Comparison of ENCODE assay signal across 10 cellular contexts in the genomic region with DNA sequence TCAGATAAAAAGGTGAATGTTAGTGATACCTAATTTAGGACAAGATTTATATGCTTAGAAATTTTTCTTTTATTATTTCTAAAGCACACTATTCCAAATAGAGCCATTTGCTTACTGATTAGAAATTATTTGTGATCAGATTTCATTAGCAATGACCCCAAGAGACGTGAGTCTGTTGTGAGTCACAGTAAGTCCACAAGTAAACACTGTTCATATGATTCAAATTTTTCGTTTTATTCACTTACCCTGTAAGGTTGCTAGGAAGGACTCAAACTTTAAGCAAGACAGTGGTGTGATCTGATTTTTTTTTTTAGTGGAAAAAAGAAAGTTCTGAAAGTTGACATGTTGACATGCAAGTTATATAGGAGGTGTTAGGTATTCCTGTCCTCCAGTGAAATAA. TPM values are rescaled to one million over a fixed set of nuclear protein-coding genes. Genes with fewer than 3 reads are reported as not detected.
DNase-seq lines count a peak whose midpoint lies in the region; ATAC-seq, FAIRE-seq and TF ChIP-seq lines count a peak whose summit lies in the region.
"Had no signal": no experiment of that assay in that cellular context is flagged by ENCODE, and none has a peak within 500 bp of the region (broad histone marks: within the 10 kb centered on the region; RNA-seq: fewer than 3 reads in every experiment).

No MANE protein-coding gene starts in this region.

- POLR2A ChIA-PET in K562 (lab: Yijun Ruan, JAX) = interaction anchor here (0.8 to 1.9 kb wide), 8 partner anchors 10 to 40 kb away, joined by 3 to 17 read pairs (median 6); no protein-coding TSS in a partner anchor

- no peak for TF ChIP-seq RAD21 in K562 (CRISPR knock-in tag; conservative IDR thresholded peaks at IDR 0.05 in 1 of 2, IDR thresholded peaks at IDR 0.05 in 1 of 2)

- no peaks in the 10 kb centered on the region for H3K36me3 ChIP-seq in K562 (ENCODE audit: control insufficient read depth, insufficient read depth, low read length)

- no peak for TF ChIP-seq EP300 in K562 (IDR thresholded peaks at IDR 0.05; ENCODE audit: low read length)

- peak; percentile 60 for DNase-seq in HPDE6-E6E7 (ENCODE audit: extremely low spot score)
- no peak for DNase-seq in K562 (ENCODE audit: extremely low read depth in 1 of 4, low spot score in 3 of 4)
- peak; percentile 74 for DNase-seq in iris pigment epithelial cell (ENCODE audit: low read depth)
- DNase-seq in stromal cell of bone marrow (ENCODE audit: low read depth) = peak; percentile 62
- DNase-seq in cerebellar nuclear complex (lab: John Stamatoyannopoulos, UW) = no peak
- no peak for DNase-seq in NCI-H1930 (lab: John Stamatoyannopoulos, UW)
- no peak for DNase-seq in activated naive CD4-positive, alpha-beta T cell treated with Interleukin-2 at 50 U/mL for 16 hours
- DNase-seq in DMS153 (lab: John Stamatoyannopoulos, UW) = no peak
- DNase-seq: nucleus accumbens had no signal

- TF ChIP-seq CTCF in K562 (IDR thresholded peaks at IDR 0.05 in 2 of 3, conservative IDR thresholded peaks at IDR 0.05 in 1 of 3; ENCODE audit: insufficient read depth in 2 of 3, low read depth in 1 of 3, low read length in 3 of 3) = no peak

- no peak overlapping the region for H3K27ac ChIP-seq in K562 (ENCODE audit: extremely low read depth, low read depth, low read length)

- in situ Hi-C loops in K562 (cut with MboI) = no loop called here

- H3K27me3 ChIP-seq in K562 (ENCODE audit: control insufficient read depth in 2 of 2, insufficient read depth in 2 of 2, low read length in 2 of 2) = no peaks in the 10 kb centered on the region

- CTCF ChIA-PET in K562 (lab: Yijun Ruan, JAX; ENCODE audit: low intra/inter-chr PET ratio) = no interaction called here

- peaks cover 0 to 2% of the 10 kb centered on the region in 2 experiments; a peak in 1 of 5 replicates for H3K4me1 ChIP-seq in K562 (replicated peaks in 1 of 2; ENCODE audit: control insufficient read depth in 2 of 2, insufficient read depth in 2 of 2, low read length in 2 of 2)

- no peaks in the 10 kb centered on the region for H3K9me1 ChIP-seq in K562 (ENCODE audit: control insufficient read depth, insufficient read depth, low read length)

- no peak for TF ChIP-seq POLR2A in K562 (conservative IDR thresholded peaks at IDR 0.05)

- no peak for FAIRE-seq in K562 (lab: Jason Lieb, UNC)

- peak overlapping the region; percentile 97 for H2AFZ ChIP-seq in K562 (ENCODE audit: low read depth, low read length)

- 14% methylated on average over 2 of the region's 2 CpGs for WGBS in K562 (ENCODE audit: insufficient coverage, low coverage, missing lambda C conversion rate)

- peaks cover 4% of the 10 kb centered on the region; the same call in 1 of the 3 replicates for H3K79me2 ChIP-seq in K562 (ENCODE audit: control insufficient read depth, insufficient read depth, low read length)

- no peaks in the 10 kb centered on the region for H3K9me3 ChIP-seq in K562 (replicated peaks; ENCODE audit: control insufficient read depth, insufficient read depth, low read depth, low read length)

- intact Hi-C loops in K562 (cut with micrococcal nuclease) = no loop called here

- ATAC-seq in K562 = peak; percentile 15
- ATAC-seq: SK-N-SH treated with all-trans-retinoic acid at 6 μM for 48 hours had no signal

- peak overlapping the region; percentile 80 for H3K4me2 ChIP-seq in K562 (ENCODE audit: insufficient read depth, low read length)

- peak overlapping the region; percentile 45; the same call in 1 of the 2 replicates for H3K4me3 ChIP-seq in K562

- BruUV-seq in K562 (replicated peaks; lab: Mats Ljungman, UMichigan) = no TSS peak

- no peaks in the 10 kb centered on the region for H4K20me1 ChIP-seq in K562 (replicated peaks; ENCODE audit: control insufficient read depth, insufficient read depth, low read length)

- H3K9ac ChIP-seq in K562 (ENCODE audit: insufficient read depth in 1 of 2, low read depth in 2 of 2, low read length in 2 of 2) = peak overlapping the region in 1 of 2 experiments; percentile 88; a peak in 2 of 4 replicates

TF ChIP-seq in K562, 482 proteins besides CTCF, POLR2A, EP300 and RAD21 (continues in another document):
- TF ChIP-seq, protein P1, sequence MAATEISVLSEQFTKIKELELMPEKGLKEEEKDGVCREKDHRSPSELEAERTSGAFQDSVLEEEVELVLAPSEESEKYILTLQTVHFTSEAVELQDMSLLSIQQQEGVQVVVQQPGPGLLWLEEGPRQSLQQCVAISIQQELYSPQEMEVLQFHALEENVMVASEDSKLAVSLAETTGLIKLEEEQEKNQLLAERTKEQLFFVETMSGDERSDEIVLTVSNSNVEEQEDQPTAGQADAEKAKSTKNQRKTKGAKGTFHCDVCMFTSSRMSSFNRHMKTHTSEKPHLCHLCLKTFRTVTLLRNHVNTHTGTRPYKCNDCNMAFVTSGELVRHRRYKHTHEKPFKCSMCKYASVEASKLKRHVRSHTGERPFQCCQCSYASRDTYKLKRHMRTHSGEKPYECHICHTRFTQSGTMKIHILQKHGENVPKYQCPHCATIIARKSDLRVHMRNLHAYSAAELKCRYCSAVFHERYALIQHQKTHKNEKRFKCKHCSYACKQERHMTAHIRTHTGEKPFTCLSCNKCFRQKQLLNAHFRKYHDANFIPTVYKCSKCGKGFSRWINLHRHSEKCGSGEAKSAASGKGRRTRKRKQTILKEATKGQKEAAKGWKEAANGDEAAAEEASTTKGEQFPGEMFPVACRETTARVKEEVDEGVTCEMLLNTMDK (IDR thresholded peaks at IDR 0.05; ENCODE audit: borderline replicate concordance, insufficient read depth, low read depth, low read length, poor library complexity, severe bottlenecking) = no peak
- TF ChIP-seq SLC30A9 (CRISPR knock-in tag; IDR thresholded peaks at IDR 0.05) = no peak
- no peak for TF ChIP-seq ZC3H8 (IDR thresholded peaks at IDR 0.05)

RNA-seq across cellular contexts. Expression of a gene that starts 1.2 kb away (rescaled TPM):
- 3.9 and 8.2 TPM in 2 replicates for total RNA-seq in K562 (2011; cell fraction: chromatin; rRNA removed; ENCODE audit: low replicate concordance)
- total RNA-seq in K562 (2011; cell fraction: nucleolus; rRNA removed) = 3.3 and 3.8 TPM in 2 replicates
- total RNA-seq in K562 (2011; cell fraction: nucleoplasm; rRNA removed) = 4.4 and 4.8 TPM in 2 replicates
- 3.5 and 3.9 TPM in 2 replicates for total RNA-seq in K562 (2014; rRNA removed)
- 7.3 and 9.0 TPM in 2 replicates for total RNA-seq in K562 (2014; rRNA removed; fragmentation: Illumina TruSeq; extraction: Trizol)
- total RNA-seq in K562 (2015; rRNA removed; fragmentation: Illumina TruSeq; extraction: Trizol) = 6.0 and 6.3 TPM in 2 replicates
- 5.2 and 5.9 TPM in 2 replicates for total RNA-seq in K562 (2021)
- 3.5 and 7.4 TPM in 2 replicates for polyA plus RNA-seq in K562 (2011; rRNA removed)
- 2.6 and 3.0 TPM in 2 replicates for polyA plus RNA-seq in K562 (2011; cell fraction: cytosol; rRNA removed)
- polyA plus RNA-seq in K562 (2011; cell fraction: nucleus; rRNA removed) = 1.1 and 1.6 TPM in 2 replicates
- 3.7 and 5.6 TPM in 2 replicates for polyA plus RNA-seq in K562 (2012)
- polyA plus RNA-seq in K562 (2014; fragmentation: Illumina TruSeq; extraction: Trizol) = 7.4 and 8.3 TPM in 2 replicates
- polyA plus RNA-seq in K562 (2014; fragmentation: Nextera tagmentation; extraction: Ambion mirVana) = 1 to 10 TPM; 3.7 to 4.1 TPM
- 4.5 and 5.8 TPM in 2 replicates for polyA plus RNA-seq in K562 (2014; rRNA removed)
- polyA minus RNA-seq in K562 (2011; rRNA and poly(A)+ RNA removed) = 5.4 and 9.9 TPM in 2 replicates
- 2.6 and 5.0 TPM in 2 replicates for polyA minus RNA-seq in K562 (2011; cell fraction: cytosol; rRNA and poly(A)+ RNA removed)
- 1.3 and 1.6 TPM in 2 replicates for polyA minus RNA-seq in K562 (2011; cell fraction: nucleus; rRNA and poly(A)+ RNA removed)

RNA-seq across cellular contexts. Expression of a gene that starts 7.3 kb away (rescaled TPM):
- 455 and 632 TPM in 2 replicates for total RNA-seq in K562 (2011; cell fraction: chromatin; rRNA removed; ENCODE audit: low replicate concordance)
- total RNA-seq in K562 (2011; cell fraction: nucleolus; rRNA removed) = 1,125 and 1,211 TPM in 2 replicates
- 1,524 and 2,774 TPM in 2 replicates for total RNA-seq in K562 (2011; cell fraction: nucleoplasm; rRNA removed)
- total RNA-seq in K562 (2014; rRNA removed) (5,204 and 7,963 TPM in 2 replicates), K562 (2014; rRNA removed; fragmentation: Illumina TruSeq; extraction: Trizol) (3,395 and 3,802 TPM in 2 replicates), K562 (2015; rRNA removed; fragmentation: Illumina TruSeq; extraction: Trizol) (4,310 and 4,463 TPM in 2 replicates), K562 (2021) (2,342 and 2,650 TPM in 2 replicates)
- polyA plus RNA-seq in K562 (2011; rRNA removed) (6,044 and 6,139 TPM in 2 replicates), K562 (2014; fragmentation: Illumina TruSeq; extraction: Trizol) (4,091 and 6,277 TPM in 2 replicates), K562 (2014; fragmentation: Nextera tagmentation; extraction: Ambion mirVana) (1,000 to 10,000 TPM; 2,628 to 3,207 TPM), K562 (2014; rRNA removed) (4,956 and 6,483 TPM in 2 replicates)
- polyA plus RNA-seq in K562 (2011; cell fraction: cytosol; rRNA removed) = 329 and 533 TPM in 2 replicates
- 2,322 and 3,371 TPM in 2 replicates for polyA plus RNA-seq in K562 (2011; cell fraction: nucleus; rRNA removed)
- 4,656 and 6,426 TPM in 2 replicates for polyA plus RNA-seq in K562 (2012)
- polyA minus RNA-seq in K562 (2011; rRNA and poly(A)+ RNA removed) = 3,539 and 4,030 TPM in 2 replicates
- 984 and 1,025 TPM in 2 replicates for polyA minus RNA-seq in K562 (2011; cell fraction: cytosol; rRNA and poly(A)+ RNA removed)
- 350 and 581 TPM in 2 replicates for polyA minus RNA-seq in K562 (2011; cell fraction: nucleus; rRNA and poly(A)+ RNA removed)

RNA-seq across cellular contexts. Expression of a gene that starts 44.2 kb away (rescaled TPM):
- total RNA-seq in K562 (2011; cell fraction: chromatin; rRNA removed; ENCODE audit: low replicate concordance) = 53.7 and 136 TPM in 2 replicates
- total RNA-seq in K562 (2011; cell fraction: nucleolus; rRNA removed) = 22.5 and 33.7 TPM in 2 replicates
- 64.7 and 85.0 TPM in 2 replicates for total RNA-seq in K562 (2011; cell fraction: nucleoplasm; rRNA removed)
- total RNA-seq in K562 (2014; rRNA removed) = 38.9 and 84.0 TPM in 2 replicates
- 63.8 and 83.6 TPM in 2 replicates for total RNA-seq in K562 (2014; rRNA removed; fragmentation: Illumina TruSeq; extraction: Trizol)
- total RNA-seq in K562 (2015; rRNA removed; fragmentation: Illumina TruSeq; extraction: Trizol) = 53.1 and 62.5 TPM in 2 replicates
- 47.9 and 51.4 TPM in 2 replicates for total RNA-seq in K562 (2021)
- 43.7 and 45.5 TPM in 2 replicates for polyA plus RNA-seq in K562 (2011; rRNA removed)
- polyA plus RNA-seq in K562 (2011; cell fraction: cytosol; rRNA removed) = 9.0 and 21.8 TPM in 2 replicates
- polyA plus RNA-seq in K562 (2011; cell fraction: nucleus; rRNA removed) = 54.8 and 56.8 TPM in 2 replicates
- 27.2 and 43.0 TPM in 2 replicates for polyA plus RNA-seq in K562 (2012)
- polyA plus RNA-seq in K562 (2014; fragmentation: Illumina TruSeq; extraction: Trizol) = 75.2 and 76.5 TPM in 2 replicates
- polyA plus RNA-seq in K562 (2014; fragmentation: Nextera tagmentation; extraction: Ambion mirVana) = 10 to 100 TPM; 24.5 to 37.3 TPM
- 44.8 and 47.2 TPM in 2 replicates for polyA plus RNA-seq in K562 (2014; rRNA removed)
- 68.4 and 94.3 TPM in 2 replicates for polyA minus RNA-seq in K562 (2011; rRNA and poly(A)+ RNA removed)
- polyA minus RNA-seq in K562 (2011; cell fraction: cytosol; rRNA and poly(A)+ RNA removed) = 34.6 and 34.9 TPM in 2 replicates
- 28.3 and 39.3 TPM in 2 replicates for polyA minus RNA-seq in K562 (2011; cell fraction: nucleus; rRNA and poly(A)+ RNA removed)

Comparison
In these comparisons a context has a peak if more than half of its experiments do, and no peak if none do; other contexts are left out.
1. DNase-seq: peak in HPDE6-E6E7 (single experiment), iris pigment epithelial cell (single experiment) and stromal cell of bone marrow (single experiment); none in K562 (0 of 4), cerebellar nuclear complex (0 of 2), NCI-H1930 (0 of 2), activated naive CD4-positive, alpha-beta T cell treated with Interleukin-2 at 50 U/mL for 16 hours (single experiment) and DMS153 (single experiment).